Comparison of ENCODE assay signal across 8 cellular contexts in the genomic region with DNA sequence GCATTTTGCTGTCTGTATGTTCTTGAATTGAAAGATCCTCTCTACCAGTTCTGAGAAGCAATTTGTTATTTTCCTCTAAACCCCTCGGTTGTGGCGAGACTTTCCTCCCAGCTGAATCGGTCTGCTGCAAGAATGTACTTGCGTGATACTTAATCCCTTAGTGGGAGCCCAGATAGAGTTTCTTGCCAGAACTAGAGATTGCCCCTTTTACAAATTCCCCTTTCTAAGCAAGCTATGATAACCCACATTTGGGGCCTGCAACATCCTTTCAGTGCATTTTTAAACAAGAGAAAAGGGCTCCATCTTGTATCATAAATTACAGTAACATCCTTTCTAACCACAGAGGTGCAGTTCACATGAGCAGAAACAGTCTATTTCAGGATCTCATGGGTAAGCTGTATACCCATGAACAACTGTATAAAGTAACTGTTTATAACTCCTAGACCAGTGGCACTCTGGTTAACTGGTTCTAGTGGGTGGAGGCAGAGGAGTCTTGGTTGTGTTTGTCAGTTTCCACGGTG.
DNase-seq lines count a peak whose midpoint lies in the region; FAIRE-seq and TF ChIP-seq lines count a peak whose summit lies in the region.

No MANE protein-coding gene starts in this region.

- DNase-seq in AG08396 (ENCODE audit: low spot score) (peak; percentile 39), GM19239 (ENCODE audit: insufficient read length, low spot score) (no peak), NOMO-1 (lab: John Stamatoyannopoulos, UW; ENCODE audit: unreplicated experiment in 2 of 2) (peak; percentile 22 to 56), fibroblast of lung (ENCODE audit: low read depth in 2 of 2) (peak; percentile 28 to 59), transverse colon (no peak), globus pallidus (ENCODE audit: low spot score) (no peak), H54 (ENCODE audit: insufficient read length, low spot score) (no peak), breast epithelium (ENCODE audit: low spot score in 2 of 2) (no peak)

- peaks cover 16% of the 10 kb centered on the region for H3K4me1 ChIP-seq in fibroblast of lung (ENCODE audit: control insufficient read depth, extremely low read depth, insufficient read depth, low read length)
- peaks cover 0 to 22% (median 2%) of the 10 kb centered on the region in 4 donors for H3K4me1 ChIP-seq in transverse colon
- H3K4me1 ChIP-seq in breast epithelium, result no peaks in the 10 kb centered on the region

- FAIRE-seq in GM19239 (lab: Jason Lieb, UNC), result peak; percentile 82
- no peak for FAIRE-seq in H54 (lab: Jason Lieb, UNC)

- H3K4me3 ChIP-seq in fibroblast of lung (replicated peaks in 1 of 4; ENCODE audit: control extremely low read depth in 1 of 4, insufficient read depth in 1 of 4, low read depth in 3 of 4, low read length in 4 of 4) (no peak overlapping the region), transverse colon (no peak overlapping the region), breast epithelium (no peak overlapping the region)

- H3K27me3 ChIP-seq in fibroblast of lung (ENCODE audit: control insufficient read depth, insufficient read depth, low read length) (no peaks in the 10 kb centered on the region), transverse colon (no peaks in the 10 kb centered on the region), breast epithelium (no peaks in the 10 kb centered on the region)

- no peak overlapping the region for H2AFZ ChIP-seq in fibroblast of lung (ENCODE audit: low read length)

- TF ChIP-seq POLR2A in transverse colon (IDR thresholded peaks at IDR 0.05), result no peak
- TF ChIP-seq POLR2A in H54 (IDR thresholded peaks at IDR 0.05; ENCODE audit: low read depth, low read length), result no peak
- TF ChIP-seq POLR2A in breast epithelium (IDR thresholded peaks at IDR 0.05), result no peak

- H3K79me2 ChIP-seq in fibroblast of lung (ENCODE audit: control insufficient read depth, insufficient read depth, low read length), result no peaks in the 10 kb centered on the region

- in situ Hi-C loops in transverse colon (cut with MboI; ENCODE audit: low pct_ligation_motif_present in 1 of 4, low pct_unique_long_range_greater_than_20kb in 1 of 4, low sequenced_read_pairs in 3 of 4), result no loop called here

- H3K27ac ChIP-seq in fibroblast of lung (ENCODE audit: insufficient read depth, low read length) (peak overlapping the region; percentile 20), transverse colon (peak overlapping the region; percentile 5 to 65 (median 52)), breast epithelium (peak overlapping the region in 1 of 2 donors; percentile 20)

- 56 to 60% methylated on average over 3 to 5 of the region's 5 CpGs for WGBS in transverse colon (ENCODE audit: low coverage in 1 of 2), 2 donors

- H3K9me3 ChIP-seq in fibroblast of lung (ENCODE audit: control insufficient read depth, insufficient read depth, low read depth, low read length) (no peaks in the 10 kb centered on the region), transverse colon (no peaks in the 10 kb centered on the region), breast epithelium (no peaks in the 10 kb centered on the region)

- no peaks in the 10 kb centered on the region for H4K20me1 ChIP-seq in fibroblast of lung (ENCODE audit: control insufficient read depth, extremely low read depth, insufficient read depth, low read length)

- H3K36me3 ChIP-seq in fibroblast of lung (ENCODE audit: control insufficient read depth, insufficient read depth, low read length) (no peaks in the 10 kb centered on the region), transverse colon (no peaks in the 10 kb centered on the region), breast epithelium (no peaks in the 10 kb centered on the region)

- intact Hi-C loops in transverse colon (cut with DNase I; ENCODE audit: low total_unique reads), result no loop called here
- intact Hi-C loops in breast epithelium (cut with DNase I; ENCODE audit: low total_unique reads), result no loop called here

- TF ChIP-seq CTCF in fibroblast of lung (conservative IDR thresholded peaks at IDR 0.05 in 1 of 2, IDR thresholded peaks at IDR 0.05 in 1 of 2; ENCODE audit: low read depth in 1 of 2, low read length in 2 of 2) (no peak), transverse colon (IDR thresholded peaks at IDR 0.05) (no peak), breast epithelium (IDR thresholded peaks at IDR 0.05) (no peak)

- no peak overlapping the region for H3K9ac ChIP-seq in fibroblast of lung (ENCODE audit: insufficient read depth, low read length)

- no peak overlapping the region for H3K4me2 ChIP-seq in fibroblast of lung (ENCODE audit: extremely low read depth, insufficient read depth, low read length)

- no peak for TF ChIP-seq EP300 in transverse colon (IDR thresholded peaks at IDR 0.05; ENCODE audit: low read depth)

Comparison
In these comparisons a context has a peak if more than half of its experiments do, and no peak if none do; other contexts are left out.
1. DNase-seq: peak in AG08396 (single experiment), NOMO-1 (2 of 2) and fibroblast of lung (2 of 2); none in GM19239 (single experiment), transverse colon (single experiment), globus pallidus (single experiment), H54 (single experiment) and breast epithelium (0 of 2).